ENCODE assay signal across 27 cellular contexts in the genomic region with DNA sequence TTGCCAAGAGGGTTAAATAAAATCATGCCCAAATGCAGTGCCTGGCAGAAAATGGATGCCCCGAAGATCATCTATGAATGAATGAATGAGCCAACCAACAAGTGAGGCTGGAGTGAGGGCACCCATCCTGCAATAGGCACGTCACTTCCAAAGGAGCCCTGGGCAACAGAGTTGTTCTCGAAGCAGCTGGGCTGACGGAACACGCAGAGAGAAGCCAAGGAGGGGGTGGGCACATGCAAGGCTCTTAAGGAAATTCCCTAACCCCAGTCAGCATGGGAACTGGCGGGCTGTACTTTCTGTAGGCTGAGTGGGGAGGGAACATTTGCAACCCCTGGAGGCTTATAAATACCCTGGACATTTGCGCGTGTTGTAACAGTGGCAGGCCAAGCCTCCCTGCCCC. TPM values are rescaled to one million over a fixed set of nuclear protein-coding genes. Genes with fewer than 3 reads are reported as not detected.
"Had no signal": no experiment of that assay in that cellular context is flagged by ENCODE, and none has a peak within 500 bp of the region (broad histone marks: within the 10 kb centered on the region; RNA-seq: fewer than 3 reads in every experiment).

No MANE protein-coding gene starts in this region.

- H3K9me3 ChIP-seq: ascending aorta, breast epithelium had no signal

- DNase-seq: activated CD4-positive, alpha-beta memory T cell treated with anti-CD3 and anti-CD28 coated beads for 36 hours; activated CD4-positive, alpha-beta T cell treated with anti-CD3 and anti-CD28 coated beads for 36 hours; activated CD4-positive, alpha-beta T cell treated with anti-CD3 and anti-CD28 coated beads, Interleukin-2, amount 10 ng/mL, durations not matched to agents 24 days and 14 days; activated CD4-positive, CD25-positive, alpha-beta regulatory T cell; activated CD4-positive, CD25-positive, alpha-beta regulatory T cell treated with anti-CD3 and anti-CD28 coated beads, Interleukin-2, amount 50 U/mL, for 72 hours; activated CD8-positive, alpha-beta memory T cell treated with anti-CD3 and anti-CD28 coated beads, Interleukin-2, amount 10 ng/mL, durations not matched to agents 7 days and 5 days; activated CD8-positive, alpha-beta memory T cell treated with anti-CD3 and anti-CD28 coated beads, Interleukin-2, amount 50 U/mL, for 4 hours; activated CD8-positive, alpha-beta T cell treated with anti-CD3 and anti-CD28 coated beads, Interleukin-2, amount 10 ng/mL, durations not matched to agents 7 days and 5 days; activated gamma-delta T cell; activated naive CD4-positive, alpha-beta T cell; activated naive CD4-positive, alpha-beta T cell treated with anti-CD3 and anti-CD28 coated beads, Interleukin-2, amount 10 ng/mL, durations not matched to agents 7 days and 5 days; activated naive CD8-positive, alpha-beta T cell treated with anti-CD3 and anti-CD28 coated beads, Interleukin-2, amount 10 ng/mL, durations not matched to agents 7 days and 5 days; activated T-cell treated with anti-CD3 and anti-CD28 coated beads, Interleukin-2, amount 50 U/mL, for 24 hours; activated T-cell treated with anti-CD3 and anti-CD28 coated beads, Interleukin-2, amount 50 U/mL, for 72 hours; cortex of kidney; dermis blood vessel endothelial cell; effector CD4-positive, alpha-beta T cell; effector memory CD8-positive, alpha-beta T cell; foreskin fibroblast; head of caudate nucleus; T-helper 2 cell had no signal

- H3K27me3 Mint-ChIP-seq: activated CD4-positive, alpha-beta memory T cell treated with anti-CD3 and anti-CD28 coated beads for 36 hours; activated CD4-positive, alpha-beta T cell treated with anti-CD3 and anti-CD28 coated beads for 36 hours; activated CD4-positive, alpha-beta T cell treated with anti-CD3 and anti-CD28 coated beads, Interleukin-2, amount 10 ng/mL, durations not matched to agents 24 days and 14 days; activated CD8-positive, alpha-beta memory T cell treated with anti-CD3 and anti-CD28 coated beads, Interleukin-2, amount 10 ng/mL, durations not matched to agents 7 days and 5 days; activated naive CD4-positive, alpha-beta T cell treated with anti-CD3 and anti-CD28 coated beads, Interleukin-2, amount 10 ng/mL, durations not matched to agents 7 days and 5 days; activated naive CD8-positive, alpha-beta T cell treated with anti-CD3 and anti-CD28 coated beads, Interleukin-2, amount 10 ng/mL, durations not matched to agents 7 days and 5 days; activated T-cell treated with anti-CD3 and anti-CD28 coated beads, Interleukin-2, amount 50 U/mL, for 24 hours; brain; effector memory CD8-positive, alpha-beta T cell had no signal

- H3K4me1 Mint-ChIP-seq: activated CD4-positive, alpha-beta T cell treated with anti-CD3 and anti-CD28 coated beads for 36 hours; activated CD4-positive, alpha-beta T cell treated with anti-CD3 and anti-CD28 coated beads, Interleukin-2, amount 10 ng/mL, durations not matched to agents 24 days and 14 days; activated CD8-positive, alpha-beta memory T cell treated with anti-CD3 and anti-CD28 coated beads, Interleukin-2, amount 10 ng/mL, durations not matched to agents 7 days and 5 days; activated naive CD4-positive, alpha-beta T cell treated with anti-CD3 and anti-CD28 coated beads, Interleukin-2, amount 10 ng/mL, durations not matched to agents 7 days and 5 days; activated naive CD8-positive, alpha-beta T cell treated with anti-CD3 and anti-CD28 coated beads, Interleukin-2, amount 10 ng/mL, durations not matched to agents 7 days and 5 days; brain had no signal

- ATAC-seq: activated CD4-positive, alpha-beta T cell treated with anti-CD3 and anti-CD28 coated beads for 36 hours; activated CD8-positive, alpha-beta memory T cell treated with anti-CD3 and anti-CD28 coated beads, Interleukin-2, amount 10 ng/mL, durations not matched to agents 7 days and 5 days; activated CD8-positive, alpha-beta T cell treated with anti-CD3 and anti-CD28 coated beads, Interleukin-2, amount 10 ng/mL, durations not matched to agents 7 days and 5 days; activated naive CD4-positive, alpha-beta T cell treated with anti-CD3 and anti-CD28 coated beads, Interleukin-2, amount 50 U/mL, for 72 hours; activated T-cell treated with anti-CD3 and anti-CD28 coated beads, Interleukin-2, amount 50 U/mL, for 72 hours; effector memory CD8-positive, alpha-beta T cell; esophagus mucosa had no signal

- H3K27ac ChIP-seq: ascending aorta, breast epithelium, cardiac muscle cell had no signal

- H3K9me3 Mint-ChIP-seq: activated CD4-positive, alpha-beta memory T cell treated with anti-CD3 and anti-CD28 coated beads for 36 hours; activated CD4-positive, alpha-beta T cell treated with anti-CD3 and anti-CD28 coated beads, Interleukin-2, amount 10 ng/mL, durations not matched to agents 24 days and 14 days; activated naive CD4-positive, alpha-beta T cell treated with anti-CD3 and anti-CD28 coated beads, Interleukin-2, amount 10 ng/mL, durations not matched to agents 7 days and 5 days; activated naive CD4-positive, alpha-beta T cell treated with anti-CD3 and anti-CD28 coated beads, Interleukin-2, amount 50 U/mL, for 72 hours; activated naive CD8-positive, alpha-beta T cell treated with anti-CD3 and anti-CD28 coated beads, Interleukin-2, amount 10 ng/mL, durations not matched to agents 7 days and 5 days; activated T-cell treated with anti-CD3 and anti-CD28 coated beads, Interleukin-2, amount 50 U/mL, for 24 hours; activated T-cell treated with anti-CD3 and anti-CD28 coated beads, Interleukin-2, amount 50 U/mL, for 72 hours; brain; effector memory CD8-positive, alpha-beta T cell had no signal

- H3K4me3 Mint-ChIP-seq: activated CD4-positive, alpha-beta memory T cell treated with anti-CD3 and anti-CD28 coated beads for 36 hours; activated CD4-positive, alpha-beta T cell treated with anti-CD3 and anti-CD28 coated beads for 36 hours; activated CD4-positive, alpha-beta T cell treated with anti-CD3 and anti-CD28 coated beads, Interleukin-2, amount 10 ng/mL, durations not matched to agents 24 days and 14 days; activated CD8-positive, alpha-beta memory T cell treated with anti-CD3 and anti-CD28 coated beads, Interleukin-2, amount 10 ng/mL, durations not matched to agents 7 days and 5 days; activated CD8-positive, alpha-beta T cell treated with anti-CD3 and anti-CD28 coated beads, Interleukin-2, amount 10 ng/mL, durations not matched to agents 7 days and 5 days; activated naive CD4-positive, alpha-beta T cell treated with anti-CD3 and anti-CD28 coated beads, Interleukin-2, amount 10 ng/mL, durations not matched to agents 7 days and 5 days; activated naive CD8-positive, alpha-beta T cell treated with anti-CD3 and anti-CD28 coated beads, Interleukin-2, amount 10 ng/mL, durations not matched to agents 7 days and 5 days; activated T-cell treated with anti-CD3 and anti-CD28 coated beads, Interleukin-2, amount 50 U/mL, for 24 hours; activated T-cell treated with anti-CD3 and anti-CD28 coated beads, Interleukin-2, amount 50 U/mL, for 72 hours; brain; effector memory CD8-positive, alpha-beta T cell had no signal

- H3K4me1 ChIP-seq: ascending aorta, breast epithelium had no signal

- H3K36me3 ChIP-seq: breast epithelium had no signal

- H3K27ac Mint-ChIP-seq: activated CD4-positive, alpha-beta memory T cell treated with anti-CD3 and anti-CD28 coated beads for 36 hours; activated CD4-positive, alpha-beta T cell treated with anti-CD3 and anti-CD28 coated beads for 36 hours; activated CD4-positive, alpha-beta T cell treated with anti-CD3 and anti-CD28 coated beads, Interleukin-2, amount 10 ng/mL, durations not matched to agents 24 days and 14 days; activated CD8-positive, alpha-beta memory T cell treated with anti-CD3 and anti-CD28 coated beads, Interleukin-2, amount 10 ng/mL, durations not matched to agents 7 days and 5 days; activated CD8-positive, alpha-beta T cell treated with anti-CD3 and anti-CD28 coated beads, Interleukin-2, amount 10 ng/mL, durations not matched to agents 7 days and 5 days; activated naive CD4-positive, alpha-beta T cell treated with anti-CD3 and anti-CD28 coated beads, Interleukin-2, amount 10 ng/mL, durations not matched to agents 7 days and 5 days; activated naive CD8-positive, alpha-beta T cell treated with anti-CD3 and anti-CD28 coated beads, Interleukin-2, amount 10 ng/mL, durations not matched to agents 7 days and 5 days; activated T-cell treated with anti-CD3 and anti-CD28 coated beads, Interleukin-2, amount 50 U/mL, for 24 hours; activated T-cell treated with anti-CD3 and anti-CD28 coated beads, Interleukin-2, amount 50 U/mL, for 72 hours; brain had no signal

- H3K4me3 ChIP-seq: ascending aorta, breast epithelium, cardiac muscle cell had no signal

- H3K27me3 ChIP-seq: ascending aorta, breast epithelium, cardiac muscle cell had no signal

RNA-seq across cellular contexts. Expression of a gene that starts 11.6 kb away (rescaled TPM):
- total RNA-seq: ascending aorta had no signal
